ENCODE assay signal across 1 cellular context in the genomic region with DNA sequence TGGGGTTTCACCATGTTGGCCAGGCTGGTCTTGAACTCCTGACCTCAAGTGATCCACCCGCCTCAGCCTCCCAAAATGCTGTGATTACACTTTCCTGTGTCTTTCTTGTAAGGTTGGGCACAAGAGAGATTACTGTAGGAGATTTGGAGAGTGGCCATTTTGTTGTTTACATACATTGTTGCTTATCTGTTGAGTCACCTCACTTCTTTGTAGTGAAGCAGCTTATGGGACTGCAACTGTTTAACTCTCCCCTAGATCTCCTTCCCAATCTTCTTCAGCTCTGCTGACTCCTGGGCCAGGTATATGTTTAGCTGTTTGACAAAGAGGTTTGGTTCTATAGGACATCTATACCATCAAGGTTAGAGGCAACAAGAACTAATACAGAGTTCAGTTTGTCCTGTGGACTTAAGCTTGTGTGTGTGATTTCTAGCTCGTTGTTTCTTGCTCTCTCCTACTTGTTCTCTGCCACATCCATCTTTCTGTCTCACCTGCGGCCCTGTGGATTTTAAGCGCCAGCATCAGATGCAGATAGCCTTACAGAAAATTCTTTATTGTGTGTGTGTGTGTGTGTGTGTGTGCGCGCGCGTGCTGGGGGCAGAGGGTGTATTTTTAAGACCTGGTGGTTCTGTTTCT.
TF ChIP-seq lines count a peak whose summit lies in the region.

No MANE protein-coding gene starts in this region.

TF ChIP-seq in SK-N-SH treated with all-trans-retinoic acid at 6 μM for 48 hours, 23 proteins besides CTCF, POLR2A, EP300 and RAD21 (continued from another document):
- TF ChIP-seq RARB (CRISPR knock-in tag; IDR thresholded peaks at IDR 0.05), result no peak
- no peak for TF ChIP-seq ZNF565 (CRISPR knock-in tag; conservative IDR thresholded peaks at IDR 0.05; ENCODE audit: low read depth)
- no peak for TF ChIP-seq ZNF8 (CRISPR knock-in tag; IDR thresholded peaks at IDR 0.05)
- no peak for TF ChIP-seq BACH2 (CRISPR knock-in tag; IDR thresholded peaks at IDR 0.05; ENCODE audit: borderline replicate concordance)
